In genomic region chr1:90386899-90387334, GRCh38 we compare ENCODE assay signal across 15 cellular contexts.
DNase-seq lines count a peak whose midpoint lies in the region; ATAC-seq, FAIRE-seq and TF ChIP-seq lines count a peak whose summit lies in the region.
"Had no signal": no experiment of that assay in that cellular context is flagged by ENCODE, and none has a peak within 500 bp of the region (broad histone marks: within the 10 kb centered on the region; RNA-seq: fewer than 3 reads in every experiment).

No MANE protein-coding gene starts in this region.

- H2AFZ ChIP-seq in keratinocyte (ENCODE audit: control insufficient read depth, low read length), result no peak overlapping the region

- no peak overlapping the region for H3K4me3 Mint-ChIP-seq in chondrocyte (ENCODE audit: unreplicated experiment)
- H3K4me3 Mint-ChIP-seq: naive thymus-derived CD4-positive, alpha-beta T cell had no signal

- H3K27me3 Mint-ChIP-seq in chondrocyte (ENCODE audit: low read depth), result no peaks in the 10 kb centered on the region

- peaks cover 18% of the 10 kb centered on the region for H3K4me1 Mint-ChIP-seq in chondrocyte (ENCODE audit: low read depth)

- no peaks in the 10 kb centered on the region for H3K4me1 ChIP-seq in right atrium auricular region
- peaks cover 23% of the 10 kb centered on the region for H3K4me1 ChIP-seq in keratinocyte (ENCODE audit: control insufficient read depth, extremely low read depth, insufficient read depth, low read length)

- H3K79me2 ChIP-seq in keratinocyte (ENCODE audit: control insufficient read depth, insufficient read depth, low read length), result no peaks in the 10 kb centered on the region

- H3K4me3 ChIP-seq in right atrium auricular region (no peak overlapping the region), keratinocyte (ENCODE audit: control insufficient read depth in 2 of 3, extremely low read depth in 1 of 3, insufficient read depth in 2 of 3, low read depth in 1 of 3, low read length in 3 of 3) (no peak overlapping the region)
- H3K4me3 ChIP-seq: dorsolateral prefrontal cortex had no signal

- TF ChIP-seq CTCF in right atrium auricular region (IDR thresholded peaks at IDR 0.05) (no peak), chondrocyte (IDR thresholded peaks at IDR 0.05) (no peak), keratinocyte (optimal IDR thresholded peaks at IDR 0.05 in 1 of 3, IDR thresholded peaks at IDR 0.05 in 1 of 3, conservative IDR thresholded peaks at IDR 0.05 in 1 of 3; ENCODE audit: extremely low read depth in 1 of 3, insufficient read depth in 2 of 3, low read length in 3 of 3) (no peak)

- H3K4me2 ChIP-seq in keratinocyte (ENCODE audit: control insufficient read depth, extremely low read depth, insufficient read depth, low read depth, low read length), result peak overlapping the region; percentile 12

- H4K20me1 ChIP-seq in keratinocyte (ENCODE audit: control insufficient read depth, extremely low read depth, insufficient read depth, low read length), result no peaks in the 10 kb centered on the region

- no peaks in the 10 kb centered on the region for H3K9me3 Mint-ChIP-seq in chondrocyte (ENCODE audit: low read depth)
- H3K9me3 Mint-ChIP-seq: activated T-helper 2 cell treated with anti-CD3 and anti-CD28 coated beads, Interferon-gamma antibody, Interleukin-2, Interleukin-4, amounts not matched to agents 10 μg/mL and 5 μg/mL and 100 μg/mL, durations not matched to agents 14 hours and 24 hours and 36 hours had no signal

- DNase-seq in Right ventricle myocardium inferior (ENCODE audit: missing footprints) (no peak), right atrium auricular region (ENCODE audit: low spot score) (no peak), chondrocyte (ENCODE audit: low spot score) (no peak), keratinocyte (ENCODE audit: low read depth, low spot score) (no peak), NOMO-1 treated with DMSO at 0.1 percent for 48 hours (lab: John Stamatoyannopoulos, UW; ENCODE audit: unreplicated experiment) (no peak), NCI-H446 (lab: John Stamatoyannopoulos, UW) (no peak), cerebellar cortex (ENCODE audit: low spot score) (no peak), NCI-H2171 (lab: John Stamatoyannopoulos, UW) (no peak)
- DNase-seq: amniotic stem cell; dorsolateral prefrontal cortex; Kasumi-1; naive thymus-derived CD4-positive, alpha-beta T cell; NCI-H146 had no signal

- no peaks in the 10 kb centered on the region for H3K9me3 ChIP-seq in right atrium auricular region
- no peaks in the 10 kb centered on the region for H3K9me3 ChIP-seq in keratinocyte (ENCODE audit: control insufficient read depth, low read depth, low read length)

- no peaks in the 10 kb centered on the region for H3K27me3 ChIP-seq in right atrium auricular region
- no peaks in the 10 kb centered on the region for H3K27me3 ChIP-seq in keratinocyte (ENCODE audit: control insufficient read depth, extremely low read depth, insufficient read depth, low read length)

- H3K27ac ChIP-seq in right atrium auricular region (no peak overlapping the region), keratinocyte (ENCODE audit: control insufficient read depth, insufficient read depth, low read length) (no peak overlapping the region)
- H3K27ac ChIP-seq: dorsolateral prefrontal cortex had no signal

- H3K36me3 ChIP-seq in right atrium auricular region (no peaks in the 10 kb centered on the region), keratinocyte (ENCODE audit: control insufficient read depth in 2 of 2, extremely low read depth in 1 of 2, insufficient read depth in 2 of 2, low read length in 2 of 2) (no peaks in the 10 kb centered on the region)

- intact Hi-C loops in Right ventricle myocardium inferior (cut with DNase I), result no loop called here

- H3K9ac ChIP-seq in keratinocyte (ENCODE audit: control insufficient read depth, extremely low read depth, insufficient read depth, low read length), result no peak overlapping the region

- FAIRE-seq in keratinocyte (lab: Jason Lieb, UNC), result peak; percentile 79
- FAIRE-seq: A204.1 had no signal

- peak; percentile 42 for ATAC-seq in Right ventricle myocardium inferior
- ATAC-seq: naive thymus-derived CD4-positive, alpha-beta T cell had no signal

- dilution Hi-C loops in keratinocyte (cut with MboI; ENCODE audit: extremely low pct_ligation_motif_present, low sequenced_read_pairs), result no loop called here

- peak overlapping the region; percentile 45 for H3K27ac Mint-ChIP-seq in chondrocyte (ENCODE audit: unreplicated experiment)
- H3K27ac Mint-ChIP-seq: activated T-helper 2 cell treated with anti-CD3 and anti-CD28 coated beads, Interferon-gamma antibody, Interleukin-2, Interleukin-4, amounts not matched to agents 10 μg/mL and 5 μg/mL and 100 μg/mL, durations not matched to agents 14 hours and 24 hours and 36 hours; naive thymus-derived CD4-positive, alpha-beta T cell had no signal

- peaks cover 2% of the 10 kb centered on the region for H3K9me1 ChIP-seq in keratinocyte (ENCODE audit: control insufficient read depth, extremely low read depth, insufficient read depth, low read length)

- H3K36me3 Mint-ChIP-seq in chondrocyte (ENCODE audit: low read depth), result no peaks in the 10 kb centered on the region
- H3K36me3 Mint-ChIP-seq: naive thymus-derived CD4-positive, alpha-beta T cell had no signal
